8 cellular contexts compared by ENCODE assay signal in genomic region chr17:42286411-42287295, GRCh38. TPM values are rescaled to one million over a fixed set of nuclear protein-coding genes. Genes with fewer than 3 reads are reported as not detected.
DNase-seq lines count a peak whose midpoint lies in the region; ATAC-seq lines count a peak whose summit lies in the region.

No MANE protein-coding gene starts in this region.

- H3K27me3 Mint-ChIP-seq in activated T-helper 1 cell treated with anti-CD3 and anti-CD28 coated beads, Interleukin-12 subunit alpha, Interleukin-12 subunit beta, Interleukin-2, Interleukin-4 antibody, amounts not matched to agents 30 ng/mL and 10 ng/mL and 1 ng/mL, durations not matched to agents 14 hours and 24 hours and 36 hours (ENCODE audit: insufficient read depth) = no peaks in the 10 kb centered on the region

- peak overlapping the region; percentile 32 for H3K27ac ChIP-seq in right cardiac atrium (ENCODE audit: low read length)

- peak overlapping the region; percentile 93 for H3K27ac Mint-ChIP-seq in activated T-helper 1 cell treated with anti-CD3 and anti-CD28 coated beads, Interleukin-12 subunit alpha, Interleukin-12 subunit beta, Interleukin-2, Interleukin-4 antibody, amounts not matched to agents 30 ng/mL and 10 ng/mL and 1 ng/mL, durations not matched to agents 14 hours and 24 hours and 36 hours

- H3K9me3 Mint-ChIP-seq in activated T-helper 1 cell treated with anti-CD3 and anti-CD28 coated beads, Interleukin-12 subunit alpha, Interleukin-12 subunit beta, Interleukin-2, Interleukin-4 antibody, amounts not matched to agents 30 ng/mL and 10 ng/mL and 1 ng/mL, durations not matched to agents 14 hours and 24 hours and 36 hours = no peaks in the 10 kb centered on the region

- ATAC-seq in right cardiac atrium (peak in 1 of 2 donors; percentile 27), HG02798 (IDR thresholded peaks at IDR 0.05; ENCODE audit: poor library complexity, unreplicated experiment) (no peak), GM18909 (IDR thresholded peaks at IDR 0.05; ENCODE audit: poor library complexity, unreplicated experiment) (no peak)
- ATAC-seq in stimulated activated naive CD8-positive, alpha-beta T cell treated with anti-CD3 and anti-CD28 coated beads, Interleukin-15, Interleukin-2, amounts not matched to agents 100 U/mL and 50 U/mL, for 24 hours = no peak

- H3K4me3 ChIP-seq in H7 (ENCODE audit: insufficient read depth, low read depth, low read length) (no peak overlapping the region), right cardiac atrium (ENCODE audit: low read length) (no peak overlapping the region)

- peaks cover 68% of the 10 kb centered on the region for H3K4me1 Mint-ChIP-seq in activated T-helper 1 cell treated with anti-CD3 and anti-CD28 coated beads, Interleukin-12 subunit alpha, Interleukin-12 subunit beta, Interleukin-2, Interleukin-4 antibody, amounts not matched to agents 30 ng/mL and 10 ng/mL and 1 ng/mL, durations not matched to agents 14 hours and 24 hours and 36 hours (ENCODE audit: low read depth)

- H3K4me3 Mint-ChIP-seq in activated T-helper 1 cell treated with anti-CD3 and anti-CD28 coated beads, Interleukin-12 subunit alpha, Interleukin-12 subunit beta, Interleukin-2, Interleukin-4 antibody, amounts not matched to agents 30 ng/mL and 10 ng/mL and 1 ng/mL, durations not matched to agents 14 hours and 24 hours and 36 hours = peak overlapping the region; percentile 98

- WGBS in right cardiac atrium = 38% methylated on average over 5 of the region's 5 CpGs

- intact Hi-C loops in activated T-helper 1 cell treated with anti-CD3 and anti-CD28 coated beads, Interleukin-12 subunit alpha, Interleukin-12 subunit beta, Interleukin-2, Interleukin-4 antibody, amounts not matched to agents 30 ng/mL and 10 ng/mL and 1 ng/mL, durations not matched to agents 14 hours and 24 hours and 36 hours (cut with micrococcal nuclease) = loop anchor here (5.0 to 10.0 kb wide), 2 partner anchors 369 to 678 kb away; partner anchors contain the start of genes AARSD1 and ACLY
- intact Hi-C loops in right cardiac atrium (cut with DNase I) = no loop called here

- H3K9me3 ChIP-seq in right cardiac atrium (ENCODE audit: control insufficient read depth, low read length) = no peaks in the 10 kb centered on the region

- peaks cover 32% of the 10 kb centered on the region for H3K36me3 Mint-ChIP-seq in activated T-helper 1 cell treated with anti-CD3 and anti-CD28 coated beads, Interleukin-12 subunit alpha, Interleukin-12 subunit beta, Interleukin-2, Interleukin-4 antibody, amounts not matched to agents 30 ng/mL and 10 ng/mL and 1 ng/mL, durations not matched to agents 14 hours and 24 hours and 36 hours (ENCODE audit: low read depth)

- no peaks in the 10 kb centered on the region for H3K36me3 ChIP-seq in H7 (replicated peaks; ENCODE audit: control insufficient read depth, insufficient read depth, low read length)

- peaks cover 30% of the 10 kb centered on the region for H3K27me3 ChIP-seq in H7 (ENCODE audit: control insufficient read depth, insufficient read depth, low read length)
- no peaks in the 10 kb centered on the region for H3K27me3 ChIP-seq in right cardiac atrium (ENCODE audit: control insufficient read depth, insufficient read depth)

- peak; percentile 57 for DNase-seq in H7
- no peak for DNase-seq in activated T-helper 1 cell treated with anti-CD3 and anti-CD28 coated beads, Interleukin-12 subunit alpha, Interleukin-12 subunit beta, Interleukin-2, Interleukin-4 antibody, amounts not matched to agents 30 ng/mL and 10 ng/mL and 1 ng/mL, durations not matched to agents 14 hours and 24 hours and 36 hours (ENCODE audit: low spot score)
- DNase-seq in right cardiac atrium = peak in 2 of 3 donors; percentile 81 to 83
- DNase-seq in stimulated activated naive CD8-positive, alpha-beta T cell treated with anti-CD3 and anti-CD28 coated beads, Interleukin-15, Interleukin-2, amounts not matched to agents 100 U/mL and 50 U/mL, for 24 hours = peak; percentile 29
- no peak for DNase-seq in SIG-M5 (lab: John Stamatoyannopoulos, UW)
- DNase-seq in NCI-H1417 treated with DMSO at 0.1 percent for 48 hours (lab: John Stamatoyannopoulos, UW) = no peak

- peaks cover 2% of the 10 kb centered on the region for H3K4me1 ChIP-seq in right cardiac atrium (ENCODE audit: control insufficient read depth, insufficient read depth, low read length)

RNA-seq across cellular contexts. Expression of gene STAT5A, which starts 1.6 kb away (rescaled TPM):
- total RNA-seq in H7 (2014; rRNA removed; shearing (Covaris generic)) = 9.4 and 13.2 TPM in 2 replicates
- 375 and 381 TPM in 2 replicates for total RNA-seq in activated T-helper 1 cell treated with anti-CD3 and anti-CD28 coated beads, Interleukin-12 subunit alpha, Interleukin-12 subunit beta, Interleukin-2, Interleukin-4 antibody, amounts not matched to agents 30 ng/mL and 10 ng/mL and 1 ng/mL, durations not matched to agents 14 hours and 24 hours and 36 hours
- total RNA-seq in right cardiac atrium = 10 to 100 TPM; 20.8 to 30.5 (median 23.3) TPM
- 8.1 TPM for polyA plus RNA-seq in right cardiac atrium

RNA-seq across cellular contexts. Expression of gene STAT5B, which starts 10.5 kb away (rescaled TPM):
- total RNA-seq in H7 (2014; rRNA removed; shearing (Covaris generic)) = 30.7 and 41.3 TPM in 2 replicates
- total RNA-seq in activated T-helper 1 cell treated with anti-CD3 and anti-CD28 coated beads, Interleukin-12 subunit alpha, Interleukin-12 subunit beta, Interleukin-2, Interleukin-4 antibody, amounts not matched to agents 30 ng/mL and 10 ng/mL and 1 ng/mL, durations not matched to agents 14 hours and 24 hours and 36 hours = 191 and 199 TPM in 2 replicates
- total RNA-seq in right cardiac atrium = 10 to 100 TPM; 39.4 to 46.3 (median 40.5) TPM
- 19.7 TPM for polyA plus RNA-seq in right cardiac atrium

Comparison
In these comparisons a context has a peak if more than half of its experiments do, and no peak if none do; other contexts are left out.
1. DNase-seq: peak in H7 (single experiment), right cardiac atrium (2 of 3) and stimulated activated naive CD8-positive, alpha-beta T cell treated with anti-CD3 and anti-CD28 coated beads, Interleukin-15, Interleukin-2, amounts not matched to agents 100 U/mL and 50 U/mL, for 24 hours (single experiment); none in activated T-helper 1 cell treated with anti-CD3 and anti-CD28 coated beads, Interleukin-12 subunit alpha, Interleukin-12 subunit beta, Interleukin-2, Interleukin-4 antibody, amounts not matched to agents 30 ng/mL and 10 ng/mL and 1 ng/mL, durations not matched to agents 14 hours and 24 hours and 36 hours (single experiment), SIG-M5 (single experiment) and NCI-H1417 treated with DMSO at 0.1 percent for 48 hours (single experiment).
2. RNA of gene STAT5A, which starts 1.6 kb away (total RNA-seq): 375 to 381 TPM in activated T-helper 1 cell treated with anti-CD3 and anti-CD28 coated beads, Interleukin-12 subunit alpha, Interleukin-12 subunit beta, Interleukin-2, Interleukin-4 antibody, amounts not matched to agents 30 ng/mL and 10 ng/mL and 1 ng/mL, durations not matched to agents 14 hours and 24 hours and 36 hours; 20.8 to 30.5 TPM in right cardiac atrium and 9.4 to 13.2 TPM in H7; every median in the first group is over 10 times any median in the second.